In genomic region chrX:149628280-149628679, GRCh38 we compare ENCODE assay signal across 18 cellular contexts. TPM values are rescaled to one million over a fixed set of nuclear protein-coding genes. Genes with fewer than 3 reads are reported as not detected.
DNase-seq lines count a peak whose midpoint lies in the region; ATAC-seq, FAIRE-seq and TF ChIP-seq lines count a peak whose summit lies in the region.
"Had no signal": no experiment of that assay in that cellular context is flagged by ENCODE, and none has a peak within 500 bp of the region (broad histone marks: within the 10 kb centered on the region; RNA-seq: fewer than 3 reads in every experiment).

No MANE protein-coding gene starts in this region.

- H3K36me3 ChIP-seq in HUES6 (ENCODE audit: control insufficient read depth, insufficient read depth, low read length) (no peaks in the 10 kb centered on the region), bronchial epithelial cell (ENCODE audit: control insufficient read depth, insufficient read depth, low read length) (no peaks in the 10 kb centered on the region)

- H3K9me3 Mint-ChIP-seq in activated T-helper 2 cell treated with anti-CD3 and anti-CD28 coated beads, Interferon-gamma antibody, Interleukin-2, Interleukin-4, amounts not matched to agents 10 μg/mL and 5 μg/mL and 100 μg/mL, durations not matched to agents 14 hours and 24 hours and 36 hours, result no peaks in the 10 kb centered on the region
- no peaks in the 10 kb centered on the region for H3K9me3 Mint-ChIP-seq in activated CD8-positive, alpha-beta T cell treated with anti-CD3 and anti-CD28 coated beads, Interleukin-2, amount 10 ng/mL, durations not matched to agents 7 days and 5 days (ENCODE audit: insufficient read depth)
- no peaks in the 10 kb centered on the region for H3K9me3 Mint-ChIP-seq in stimulated activated memory B cell treated with anti-CD40 and anti-IgM and Interleukin-4, amounts not matched to agents 10 μg/mL and 1 μg/mL and 100 μg/mL, for 72 hours
- H3K9me3 Mint-ChIP-seq: CD4-positive, CD25-positive, alpha-beta regulatory T cell had no signal

- H3K27me3 ChIP-seq in HUES6 (ENCODE audit: control insufficient read depth, insufficient read depth, low read length) (peaks cover 16% of the 10 kb centered on the region), bronchial epithelial cell (ENCODE audit: control insufficient read depth, insufficient read depth, low read length) (no peaks in the 10 kb centered on the region)

- no peak overlapping the region for H3K9ac ChIP-seq in HUES6 (ENCODE audit: low read length)

- H3K9me3 ChIP-seq in HUES6 (ENCODE audit: control insufficient read depth, insufficient read depth, low read depth, low read length), result no peaks in the 10 kb centered on the region
- H3K9me3 ChIP-seq: HAP-1 had no signal

- no peak overlapping the region for H3K4me3 Mint-ChIP-seq in activated T-helper 2 cell treated with anti-CD3 and anti-CD28 coated beads, Interferon-gamma antibody, Interleukin-2, Interleukin-4, amounts not matched to agents 10 μg/mL and 5 μg/mL and 100 μg/mL, durations not matched to agents 14 hours and 24 hours and 36 hours (ENCODE audit: low read depth)
- no peak overlapping the region for H3K4me3 Mint-ChIP-seq in activated CD8-positive, alpha-beta T cell treated with anti-CD3 and anti-CD28 coated beads, Interleukin-2, amount 10 ng/mL, durations not matched to agents 7 days and 5 days
- H3K4me3 Mint-ChIP-seq in stimulated activated memory B cell treated with anti-CD40 and anti-IgM and Interleukin-4, amounts not matched to agents 10 μg/mL and 1 μg/mL and 100 μg/mL, for 72 hours, result no peak overlapping the region
- H3K4me3 Mint-ChIP-seq: B cell had no signal

- intact Hi-C loops in activated T-helper 2 cell treated with anti-CD3 and anti-CD28 coated beads, Interferon-gamma antibody, Interleukin-2, Interleukin-4, amounts not matched to agents 10 μg/mL and 5 μg/mL and 100 μg/mL, durations not matched to agents 14 hours and 24 hours and 36 hours (cut with micrococcal nuclease), result no loop called here

- no peak overlapping the region for H3K27ac Mint-ChIP-seq in activated T-helper 2 cell treated with anti-CD3 and anti-CD28 coated beads, Interferon-gamma antibody, Interleukin-2, Interleukin-4, amounts not matched to agents 10 μg/mL and 5 μg/mL and 100 μg/mL, durations not matched to agents 14 hours and 24 hours and 36 hours
- no peak overlapping the region for H3K27ac Mint-ChIP-seq in activated CD8-positive, alpha-beta T cell treated with anti-CD3 and anti-CD28 coated beads, Interleukin-2, amount 10 ng/mL, durations not matched to agents 7 days and 5 days
- H3K27ac Mint-ChIP-seq in stimulated activated memory B cell treated with anti-CD40 and anti-IgM and Interleukin-4, amounts not matched to agents 10 μg/mL and 1 μg/mL and 100 μg/mL, for 72 hours, result no peak overlapping the region
- H3K27ac Mint-ChIP-seq: B cell had no signal

- CTCF ChIA-PET in activated CD8-positive, alpha-beta T cell treated with anti-CD3 and anti-CD28 coated beads, Interleukin-2, amount 10 ng/mL, durations not matched to agents 7 days and 5 days (lab: Charles Lee), result no interaction called here

- H3K4me3 ChIP-seq in HUES6 (ENCODE audit: low read depth, low read length) (peak overlapping the region; percentile 77; the same call in 1 of the 2 replicates), bronchial epithelial cell (ENCODE audit: low read depth, low read length) (no peak overlapping the region)
- H3K4me3 ChIP-seq: HAP-1 had no signal

- DNase-seq in DMS 273 (lab: John Stamatoyannopoulos, UW; ENCODE audit: unreplicated experiment) (peak; percentile 67), bronchial epithelial cell (ENCODE audit: low read depth) (peak; percentile 91)
- no peak for DNase-seq in activated T-helper 2 cell treated with anti-CD3 and anti-CD28 coated beads, Interferon-gamma antibody, Interleukin-2, Interleukin-4, amounts not matched to agents 10 μg/mL and 5 μg/mL and 100 μg/mL, durations not matched to agents 14 hours and 24 hours and 36 hours (ENCODE audit: low spot score)
- no peak for DNase-seq in activated CD8-positive, alpha-beta T cell treated with anti-CD3 and anti-CD28 coated beads, Interleukin-2, amount 10 ng/mL, durations not matched to agents 7 days and 5 days
- DNase-seq: CD4-positive, CD25-positive, alpha-beta regulatory T cell; KG1; NCI-H1092; NCI-H1694; NCI-H2107; NCI-H446 treated with DMSO at 0.1 percent for 48 hours; NCI-H774 had no signal

- H3K4me1 Mint-ChIP-seq in activated T-helper 2 cell treated with anti-CD3 and anti-CD28 coated beads, Interferon-gamma antibody, Interleukin-2, Interleukin-4, amounts not matched to agents 10 μg/mL and 5 μg/mL and 100 μg/mL, durations not matched to agents 14 hours and 24 hours and 36 hours (ENCODE audit: low read depth), result peaks cover 28% of the 10 kb centered on the region
- H3K4me1 Mint-ChIP-seq in activated CD8-positive, alpha-beta T cell treated with anti-CD3 and anti-CD28 coated beads, Interleukin-2, amount 10 ng/mL, durations not matched to agents 7 days and 5 days (ENCODE audit: low read depth), result peaks cover 31% of the 10 kb centered on the region
- H3K4me1 Mint-ChIP-seq in stimulated activated memory B cell treated with anti-CD40 and anti-IgM and Interleukin-4, amounts not matched to agents 10 μg/mL and 1 μg/mL and 100 μg/mL, for 72 hours, result peaks cover 53% of the 10 kb centered on the region

- ATAC-seq in activated CD8-positive, alpha-beta T cell treated with anti-CD3 and anti-CD28 coated beads, Interleukin-2, amount 10 ng/mL, durations not matched to agents 7 days and 5 days, result no peak
- no peak for ATAC-seq in stimulated activated memory B cell treated with anti-CD40 and anti-IgM and Interleukin-4, amounts not matched to agents 10 μg/mL and 1 μg/mL and 100 μg/mL, for 72 hours
- ATAC-seq: Right ventricle myocardium inferior had no signal

- no peak overlapping the region for H3K27ac ChIP-seq in HUES6 (ENCODE audit: low read depth, low read length)

- H3K4me1 ChIP-seq in HUES6 (ENCODE audit: control insufficient read depth, insufficient read depth, low read length), result peaks cover 60% of the 10 kb centered on the region

- FAIRE-seq in bronchial epithelial cell (lab: Jason Lieb, UNC), result no peak
- FAIRE-seq in islet of Langerhans (lab: Jason Lieb, UNC), result peak; percentile 30
- FAIRE-seq: G401.6 had no signal

- POLR2A ChIA-PET in activated CD8-positive, alpha-beta T cell treated with anti-CD3 and anti-CD28 coated beads, Interleukin-2, amount 10 ng/mL, durations not matched to agents 7 days and 5 days (lab: Charles Lee), result no interaction called here

- no peak for TF ChIP-seq CTCF in bronchial epithelial cell (IDR thresholded peaks at IDR 0.05; ENCODE audit: insufficient read depth, low read length, severe bottlenecking)

- H3K36me3 Mint-ChIP-seq in activated T-helper 2 cell treated with anti-CD3 and anti-CD28 coated beads, Interferon-gamma antibody, Interleukin-2, Interleukin-4, amounts not matched to agents 10 μg/mL and 5 μg/mL and 100 μg/mL, durations not matched to agents 14 hours and 24 hours and 36 hours (ENCODE audit: low read depth), result peaks cover 10% of the 10 kb centered on the region
- H3K36me3 Mint-ChIP-seq in activated CD8-positive, alpha-beta T cell treated with anti-CD3 and anti-CD28 coated beads, Interleukin-2, amount 10 ng/mL, durations not matched to agents 7 days and 5 days (ENCODE audit: low read depth), result no peaks in the 10 kb centered on the region
- peaks cover 6% of the 10 kb centered on the region for H3K36me3 Mint-ChIP-seq in stimulated activated memory B cell treated with anti-CD40 and anti-IgM and Interleukin-4, amounts not matched to agents 10 μg/mL and 1 μg/mL and 100 μg/mL, for 72 hours
- H3K36me3 Mint-ChIP-seq: CD4-positive, CD25-positive, alpha-beta regulatory T cell had no signal

- peaks cover 11% of the 10 kb centered on the region for H3K27me3 Mint-ChIP-seq in activated T-helper 2 cell treated with anti-CD3 and anti-CD28 coated beads, Interferon-gamma antibody, Interleukin-2, Interleukin-4, amounts not matched to agents 10 μg/mL and 5 μg/mL and 100 μg/mL, durations not matched to agents 14 hours and 24 hours and 36 hours (ENCODE audit: low read depth)
- peaks cover 3% of the 10 kb centered on the region for H3K27me3 Mint-ChIP-seq in activated CD8-positive, alpha-beta T cell treated with anti-CD3 and anti-CD28 coated beads, Interleukin-2, amount 10 ng/mL, durations not matched to agents 7 days and 5 days (ENCODE audit: low read depth)
- H3K27me3 Mint-ChIP-seq in stimulated activated memory B cell treated with anti-CD40 and anti-IgM and Interleukin-4, amounts not matched to agents 10 μg/mL and 1 μg/mL and 100 μg/mL, for 72 hours, result no peaks in the 10 kb centered on the region
- H3K27me3 Mint-ChIP-seq: B cell had no signal

RNA-seq across cellular contexts. Expression of gene TMEM185A, which starts 3.3 kb away (rescaled TPM):
- 20.3 and 27.0 TPM in 2 replicates for total RNA-seq in bronchial epithelial cell
- total RNA-seq in activated T-helper 2 cell treated with anti-CD3 and anti-CD28 coated beads, Interferon-gamma antibody, Interleukin-2, Interleukin-4, amounts not matched to agents 10 μg/mL and 5 μg/mL and 100 μg/mL, durations not matched to agents 14 hours and 24 hours and 36 hours, result 16.1 and 17.2 TPM in 2 replicates
- 10 to 100 TPM; 15.7 to 15.9 TPM for total RNA-seq in activated CD8-positive, alpha-beta T cell treated with anti-CD3 and anti-CD28 coated beads, Interleukin-2, amount 10 ng/mL, durations not matched to agents 7 days and 5 days

RNA-seq across cellular contexts. Expression of gene HSFX2, which starts 33.2 kb away (rescaled TPM):
- total RNA-seq in bronchial epithelial cell, result not detected in 2 replicates
- total RNA-seq in activated T-helper 2 cell treated with anti-CD3 and anti-CD28 coated beads, Interferon-gamma antibody, Interleukin-2, Interleukin-4, amounts not matched to agents 10 μg/mL and 5 μg/mL and 100 μg/mL, durations not matched to agents 14 hours and 24 hours and 36 hours, result 0.23 TPM in 1 of 2 replicates, not detected in the other
- not detected for total RNA-seq in activated CD8-positive, alpha-beta T cell treated with anti-CD3 and anti-CD28 coated beads, Interleukin-2, amount 10 ng/mL, durations not matched to agents 7 days and 5 days
- total RNA-seq: CD4-positive, CD25-positive, alpha-beta regulatory T cell; Right ventricle myocardium inferior had no signal

RNA-seq across cellular contexts. Expression of gene MAGEA9B, which starts 41.0 kb away (rescaled TPM):
- total RNA-seq in bronchial epithelial cell, result not detected in 2 replicates
- not detected in 2 replicates for total RNA-seq in activated T-helper 2 cell treated with anti-CD3 and anti-CD28 coated beads, Interferon-gamma antibody, Interleukin-2, Interleukin-4, amounts not matched to agents 10 μg/mL and 5 μg/mL and 100 μg/mL, durations not matched to agents 14 hours and 24 hours and 36 hours
- not detected for total RNA-seq in activated CD8-positive, alpha-beta T cell treated with anti-CD3 and anti-CD28 coated beads, Interleukin-2, amount 10 ng/mL, durations not matched to agents 7 days and 5 days
- total RNA-seq: B cell; CD4-positive, CD25-positive, alpha-beta regulatory T cell; Right ventricle myocardium inferior had no signal

Comparison
In these comparisons a context has a peak if more than half of its experiments do, and no peak if none do; other contexts are left out.
1. DNase-seq: peak in DMS 273 (single experiment) and bronchial epithelial cell (single experiment); none in activated T-helper 2 cell treated with anti-CD3 and anti-CD28 coated beads, Interferon-gamma antibody, Interleukin-2, Interleukin-4, amounts not matched to agents 10 μg/mL and 5 μg/mL and 100 μg/mL, durations not matched to agents 14 hours and 24 hours and 36 hours (single experiment) and activated CD8-positive, alpha-beta T cell treated with anti-CD3 and anti-CD28 coated beads, Interleukin-2, amount 10 ng/mL, durations not matched to agents 7 days and 5 days (single experiment).